1 cellular context compared by ENCODE assay signal in genomic region chr4:1720163-1720983, GRCh38.
TF ChIP-seq lines count a peak whose summit lies in the region.

No MANE protein-coding gene starts in this region.

TF ChIP-seq in HepG2, 621 proteins besides CTCF, POLR2A, EP300 and RAD21 (continued from another document and continues in another):
- TF ChIP-seq HINFP (CRISPR knock-in tag; IDR thresholded peaks at IDR 0.05; ENCODE audit: low read depth) (0 out of 2 replicates have a peak, but pooled peaks have one; percentile 47), RFX5 (IDR thresholded peaks at IDR 0.05; ENCODE audit: low read depth, low read length) (no peak), HNF4G (IDR thresholded peaks at IDR 0.05; ENCODE audit: borderline replicate concordance, low read depth, low read length) (no peak), HNF4G (CRISPR knock-in tag; IDR thresholded peaks at IDR 0.05; ENCODE audit: borderline replicate concordance, low read depth) (no peak; the same call in 1 of the 2 replicates), PHF5A (CRISPR knock-in tag; IDR thresholded peaks at IDR 0.05; ENCODE audit: low read depth, unreplicated experiment) (no peak), CSRNP1 (CRISPR knock-in tag; IDR thresholded peaks at IDR 0.05) (0 out of 2 replicates have a peak, but pooled peaks have one; percentile 27), HOXA5 (CRISPR knock-in tag; IDR thresholded peaks at IDR 0.05) (no peak; the same call in 1 of the 2 replicates), ZBTB7A (CRISPR knock-in tag; IDR thresholded peaks at IDR 0.05) (peak; percentile 68), HOXA7 (CRISPR knock-in tag; IDR thresholded peaks at IDR 0.05) (0 out of 2 replicates have a peak, but pooled peaks have one; percentile 40), ZFP1 (CRISPR knock-in tag; IDR thresholded peaks at IDR 0.05) (no peak), RXRA (CRISPR knock-in tag; IDR thresholded peaks at IDR 0.05) (peak; percentile 24; the same call in 1 of the 2 replicates), ZNF549 (CRISPR knock-in tag; IDR thresholded peaks at IDR 0.05) (no peak), ZNF550 (CRISPR knock-in tag; IDR thresholded peaks at IDR 0.05; ENCODE audit: borderline replicate concordance) (0 out of 2 replicates have a peak, but pooled peaks have one; percentile 78), HDAC1 (CRISPR knock-in tag; IDR thresholded peaks at IDR 0.05) (peak; percentile 19; the same call in 1 of the 2 replicates), FOSL2 (CRISPR knock-in tag; IDR thresholded peaks at IDR 0.05) (no peak), ZNF256 (CRISPR knock-in tag; conservative IDR thresholded peaks at IDR 0.05) (0 out of 2 replicates have a peak, but pooled peaks have one; percentile 20), NFKB2 (CRISPR knock-in tag; IDR thresholded peaks at IDR 0.05; ENCODE audit: borderline replicate concordance) (peak; percentile 70; the same call in 1 of the 2 replicates), DR1 (CRISPR knock-in tag; IDR thresholded peaks at IDR 0.05) (peak; percentile 67; the same call in 1 of the 2 replicates), ZNF891 (CRISPR knock-in tag; IDR thresholded peaks at IDR 0.05) (0 out of 2 replicates have a peak, but pooled peaks have one; percentile 51), ZNF484 (CRISPR knock-in tag; IDR thresholded peaks at IDR 0.05; ENCODE audit: borderline replicate concordance, low read depth) (no peak), CHCHD3 (CRISPR knock-in tag; IDR thresholded peaks at IDR 0.05) (peak; percentile 92), ZNF580 (CRISPR knock-in tag; IDR thresholded peaks at IDR 0.05; ENCODE audit: borderline replicate concordance, low read depth) (0 out of 2 replicates have a peak, but pooled peaks have one; percentile 31), HNRNPL (IDR thresholded peaks at IDR 0.05; ENCODE audit: low read depth, low read length) (no peak), SRSF9 (IDR thresholded peaks at IDR 0.05; ENCODE audit: borderline replicate concordance, insufficient read depth, low read depth, low read length, poor library complexity, severe bottlenecking) (no peak), ZSCAN9 (CRISPR knock-in tag; IDR thresholded peaks at IDR 0.05; ENCODE audit: borderline replicate concordance) (no peak), ZNF3 (CRISPR knock-in tag; IDR thresholded peaks at IDR 0.05) (no peak), MYC (CRISPR knock-in tag; IDR thresholded peaks at IDR 0.05; ENCODE audit: borderline replicate concordance) (0 out of 2 replicates have a peak, but pooled peaks have one; percentile 47), TCF12 (IDR thresholded peaks at IDR 0.05) (no peak), TCF12 (CRISPR knock-in tag; IDR thresholded peaks at IDR 0.05) (peak; percentile 84; the same call in 1 of the 2 replicates), ZNF232 (CRISPR knock-in tag; IDR thresholded peaks at IDR 0.05; ENCODE audit: borderline replicate concordance) (peak; percentile 79; the same call in 1 of the 2 replicates)
- TF ChIP-seq, protein P1, sequence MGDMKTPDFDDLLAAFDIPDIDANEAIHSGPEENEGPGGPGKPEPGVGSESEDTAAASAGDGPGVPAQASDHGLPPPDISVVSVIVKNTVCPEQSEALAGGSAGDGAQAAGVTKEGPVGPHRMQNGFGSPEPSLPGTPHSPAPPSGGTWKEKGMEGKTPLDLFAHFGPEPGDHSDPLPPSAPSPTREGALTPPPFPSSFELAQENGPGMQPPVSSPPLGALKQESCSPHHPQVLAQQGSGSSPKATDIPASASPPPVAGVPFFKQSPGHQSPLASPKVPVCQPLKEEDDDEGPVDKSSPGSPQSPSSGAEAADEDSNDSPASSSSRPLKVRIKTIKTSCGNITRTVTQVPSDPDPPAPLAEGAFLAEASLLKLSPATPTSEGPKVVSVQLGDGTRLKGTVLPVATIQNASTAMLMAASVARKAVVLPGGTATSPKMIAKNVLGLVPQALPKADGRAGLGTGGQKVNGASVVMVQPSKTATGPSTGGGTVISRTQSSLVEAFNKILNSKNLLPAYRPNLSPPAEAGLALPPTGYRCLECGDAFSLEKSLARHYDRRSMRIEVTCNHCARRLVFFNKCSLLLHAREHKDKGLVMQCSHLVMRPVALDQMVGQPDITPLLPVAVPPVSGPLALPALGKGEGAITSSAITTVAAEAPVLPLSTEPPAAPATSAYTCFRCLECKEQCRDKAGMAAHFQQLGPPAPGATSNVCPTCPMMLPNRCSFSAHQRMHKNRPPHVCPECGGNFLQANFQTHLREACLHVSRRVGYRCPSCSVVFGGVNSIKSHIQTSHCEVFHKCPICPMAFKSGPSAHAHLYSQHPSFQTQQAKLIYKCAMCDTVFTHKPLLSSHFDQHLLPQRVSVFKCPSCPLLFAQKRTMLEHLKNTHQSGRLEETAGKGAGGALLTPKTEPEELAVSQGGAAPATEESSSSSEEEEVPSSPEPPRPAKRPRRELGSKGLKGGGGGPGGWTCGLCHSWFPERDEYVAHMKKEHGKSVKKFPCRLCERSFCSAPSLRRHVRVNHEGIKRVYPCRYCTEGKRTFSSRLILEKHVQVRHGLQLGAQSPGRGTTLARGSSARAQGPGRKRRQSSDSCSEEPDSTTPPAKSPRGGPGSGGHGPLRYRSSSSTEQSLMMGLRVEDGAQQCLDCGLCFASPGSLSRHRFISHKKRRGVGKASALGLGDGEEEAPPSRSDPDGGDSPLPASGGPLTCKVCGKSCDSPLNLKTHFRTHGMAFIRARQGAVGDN (CRISPR knock-in tag; IDR thresholded peaks at IDR 0.05) = peak; percentile 95
- TF ChIP-seq, protein P2, sequence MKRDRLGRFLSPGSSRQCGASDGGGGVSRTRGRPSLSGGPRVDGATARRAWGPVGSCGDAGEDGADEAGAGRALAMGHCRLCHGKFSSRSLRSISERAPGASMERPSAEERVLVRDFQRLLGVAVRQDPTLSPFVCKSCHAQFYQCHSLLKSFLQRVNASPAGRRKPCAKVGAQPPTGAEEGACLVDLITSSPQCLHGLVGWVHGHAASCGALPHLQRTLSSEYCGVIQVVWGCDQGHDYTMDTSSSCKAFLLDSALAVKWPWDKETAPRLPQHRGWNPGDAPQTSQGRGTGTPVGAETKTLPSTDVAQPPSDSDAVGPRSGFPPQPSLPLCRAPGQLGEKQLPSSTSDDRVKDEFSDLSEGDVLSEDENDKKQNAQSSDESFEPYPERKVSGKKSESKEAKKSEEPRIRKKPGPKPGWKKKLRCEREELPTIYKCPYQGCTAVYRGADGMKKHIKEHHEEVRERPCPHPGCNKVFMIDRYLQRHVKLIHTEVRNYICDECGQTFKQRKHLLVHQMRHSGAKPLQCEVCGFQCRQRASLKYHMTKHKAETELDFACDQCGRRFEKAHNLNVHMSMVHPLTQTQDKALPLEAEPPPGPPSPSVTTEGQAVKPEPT (CRISPR knock-in tag; IDR thresholded peaks at IDR 0.05; ENCODE audit: low read depth) = 0 out of 2 replicates have a peak, but pooled peaks have one; percentile 43
- TF ChIP-seq, protein P3, sequence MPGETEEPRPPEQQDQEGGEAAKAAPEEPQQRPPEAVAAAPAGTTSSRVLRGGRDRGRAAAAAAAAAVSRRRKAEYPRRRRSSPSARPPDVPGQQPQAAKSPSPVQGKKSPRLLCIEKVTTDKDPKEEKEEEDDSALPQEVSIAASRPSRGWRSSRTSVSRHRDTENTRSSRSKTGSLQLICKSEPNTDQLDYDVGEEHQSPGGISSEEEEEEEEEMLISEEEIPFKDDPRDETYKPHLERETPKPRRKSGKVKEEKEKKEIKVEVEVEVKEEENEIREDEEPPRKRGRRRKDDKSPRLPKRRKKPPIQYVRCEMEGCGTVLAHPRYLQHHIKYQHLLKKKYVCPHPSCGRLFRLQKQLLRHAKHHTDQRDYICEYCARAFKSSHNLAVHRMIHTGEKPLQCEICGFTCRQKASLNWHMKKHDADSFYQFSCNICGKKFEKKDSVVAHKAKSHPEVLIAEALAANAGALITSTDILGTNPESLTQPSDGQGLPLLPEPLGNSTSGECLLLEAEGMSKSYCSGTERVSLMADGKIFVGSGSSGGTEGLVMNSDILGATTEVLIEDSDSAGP (CRISPR knock-in tag; IDR thresholded peaks at IDR 0.05; ENCODE audit: borderline replicate concordance) = peak; percentile 61; the same call in 1 of the 2 replicates
- TF ChIP-seq, protein P4, sequence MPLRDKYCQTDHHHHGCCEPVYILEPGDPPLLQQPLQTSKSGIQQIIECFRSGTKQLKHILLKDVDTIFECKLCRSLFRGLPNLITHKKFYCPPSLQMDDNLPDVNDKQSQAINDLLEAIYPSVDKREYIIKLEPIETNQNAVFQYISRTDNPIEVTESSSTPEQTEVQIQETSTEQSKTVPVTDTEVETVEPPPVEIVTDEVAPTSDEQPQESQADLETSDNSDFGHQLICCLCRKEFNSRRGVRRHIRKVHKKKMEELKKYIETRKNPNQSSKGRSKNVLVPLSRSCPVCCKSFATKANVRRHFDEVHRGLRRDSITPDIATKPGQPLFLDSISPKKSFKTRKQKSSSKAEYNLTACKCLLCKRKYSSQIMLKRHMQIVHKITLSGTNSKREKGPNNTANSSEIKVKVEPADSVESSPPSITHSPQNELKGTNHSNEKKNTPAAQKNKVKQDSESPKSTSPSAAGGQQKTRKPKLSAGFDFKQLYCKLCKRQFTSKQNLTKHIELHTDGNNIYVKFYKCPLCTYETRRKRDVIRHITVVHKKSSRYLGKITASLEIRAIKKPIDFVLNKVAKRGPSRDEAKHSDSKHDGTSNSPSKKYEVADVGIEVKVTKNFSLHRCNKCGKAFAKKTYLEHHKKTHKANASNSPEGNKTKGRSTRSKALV (CRISPR knock-in tag; IDR thresholded peaks at IDR 0.05) = peak; percentile 89
- TF ChIP-seq, protein P5, sequence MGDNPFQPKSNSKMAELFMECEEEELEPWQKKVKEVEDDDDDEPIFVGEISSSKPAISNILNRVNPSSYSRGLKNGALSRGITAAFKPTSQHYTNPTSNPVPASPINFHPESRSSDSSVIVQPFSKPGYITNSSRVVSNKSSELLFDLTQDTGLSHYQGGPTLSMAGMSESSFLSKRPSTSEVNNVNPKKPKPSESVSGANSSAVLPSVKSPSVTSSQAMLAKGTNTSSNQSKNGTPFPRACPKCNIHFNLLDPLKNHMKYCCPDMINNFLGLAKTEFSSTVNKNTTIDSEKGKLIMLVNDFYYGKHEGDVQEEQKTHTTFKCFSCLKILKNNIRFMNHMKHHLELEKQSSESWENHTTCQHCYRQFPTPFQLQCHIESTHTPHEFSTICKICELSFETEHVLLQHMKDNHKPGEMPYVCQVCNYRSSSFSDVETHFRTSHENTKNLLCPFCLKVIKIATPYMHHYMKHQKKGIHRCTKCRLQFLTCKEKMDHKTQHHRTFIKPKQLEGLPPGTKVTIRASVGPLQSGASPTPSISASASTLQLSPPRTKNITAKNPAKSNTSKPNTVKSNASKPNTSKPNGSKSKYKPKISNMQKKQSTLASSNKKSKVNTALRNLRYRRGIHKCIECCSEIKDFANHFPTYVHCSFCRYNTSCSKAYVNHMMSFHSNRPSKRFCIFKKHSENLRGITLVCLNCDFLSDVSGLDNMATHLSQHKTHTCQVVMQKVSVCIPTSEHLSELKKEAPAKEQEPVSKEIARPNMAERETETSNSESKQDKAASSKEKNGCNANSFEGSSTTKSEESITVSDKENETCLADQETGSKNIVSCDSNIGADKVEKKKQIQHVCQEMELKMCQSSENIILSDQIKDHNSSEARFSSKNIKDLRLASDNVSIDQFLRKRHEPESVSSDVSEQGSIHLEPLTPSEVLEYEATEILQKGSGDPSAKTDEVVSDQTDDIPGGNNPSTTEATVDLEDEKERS (CRISPR knock-in tag; IDR thresholded peaks at IDR 0.05) = no peak
- TF ChIP-seq, protein P6, sequence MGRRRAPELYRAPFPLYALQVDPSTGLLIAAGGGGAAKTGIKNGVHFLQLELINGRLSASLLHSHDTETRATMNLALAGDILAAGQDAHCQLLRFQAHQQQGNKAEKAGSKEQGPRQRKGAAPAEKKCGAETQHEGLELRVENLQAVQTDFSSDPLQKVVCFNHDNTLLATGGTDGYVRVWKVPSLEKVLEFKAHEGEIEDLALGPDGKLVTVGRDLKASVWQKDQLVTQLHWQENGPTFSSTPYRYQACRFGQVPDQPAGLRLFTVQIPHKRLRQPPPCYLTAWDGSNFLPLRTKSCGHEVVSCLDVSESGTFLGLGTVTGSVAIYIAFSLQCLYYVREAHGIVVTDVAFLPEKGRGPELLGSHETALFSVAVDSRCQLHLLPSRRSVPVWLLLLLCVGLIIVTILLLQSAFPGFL (CRISPR knock-in tag; IDR thresholded peaks at IDR 0.05) = 0 out of 2 replicates have a peak, but pooled peaks have one; percentile 52
- TF ChIP-seq, protein P7, sequence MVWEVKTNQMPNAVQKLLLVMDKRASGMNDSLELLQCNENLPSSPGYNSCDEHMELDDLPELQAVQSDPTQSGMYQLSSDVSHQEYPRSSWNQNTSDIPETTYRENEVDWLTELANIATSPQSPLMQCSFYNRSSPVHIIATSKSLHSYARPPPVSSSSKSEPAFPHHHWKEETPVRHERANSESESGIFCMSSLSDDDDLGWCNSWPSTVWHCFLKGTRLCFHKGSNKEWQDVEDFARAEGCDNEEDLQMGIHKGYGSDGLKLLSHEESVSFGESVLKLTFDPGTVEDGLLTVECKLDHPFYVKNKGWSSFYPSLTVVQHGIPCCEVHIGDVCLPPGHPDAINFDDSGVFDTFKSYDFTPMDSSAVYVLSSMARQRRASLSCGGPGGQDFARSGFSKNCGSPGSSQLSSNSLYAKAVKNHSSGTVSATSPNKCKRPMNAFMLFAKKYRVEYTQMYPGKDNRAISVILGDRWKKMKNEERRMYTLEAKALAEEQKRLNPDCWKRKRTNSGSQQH (CRISPR knock-in tag; IDR thresholded peaks at IDR 0.05; ENCODE audit: low read depth) = no peak
- TF ChIP-seq, protein P8, sequence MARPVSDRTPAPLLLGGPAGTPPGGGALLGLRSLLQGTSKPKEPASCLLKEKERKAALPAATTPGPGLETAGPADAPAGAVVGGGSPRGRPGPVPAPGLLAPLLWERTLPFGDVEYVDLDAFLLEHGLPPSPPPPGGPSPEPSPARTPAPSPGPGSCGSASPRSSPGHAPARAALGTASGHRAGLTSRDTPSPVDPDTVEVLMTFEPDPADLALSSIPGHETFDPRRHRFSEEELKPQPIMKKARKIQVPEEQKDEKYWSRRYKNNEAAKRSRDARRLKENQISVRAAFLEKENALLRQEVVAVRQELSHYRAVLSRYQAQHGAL (CRISPR knock-in tag; IDR thresholded peaks at IDR 0.05; ENCODE audit: not compliant biosample characterization) = no peak
